In the genomic region with DNA sequence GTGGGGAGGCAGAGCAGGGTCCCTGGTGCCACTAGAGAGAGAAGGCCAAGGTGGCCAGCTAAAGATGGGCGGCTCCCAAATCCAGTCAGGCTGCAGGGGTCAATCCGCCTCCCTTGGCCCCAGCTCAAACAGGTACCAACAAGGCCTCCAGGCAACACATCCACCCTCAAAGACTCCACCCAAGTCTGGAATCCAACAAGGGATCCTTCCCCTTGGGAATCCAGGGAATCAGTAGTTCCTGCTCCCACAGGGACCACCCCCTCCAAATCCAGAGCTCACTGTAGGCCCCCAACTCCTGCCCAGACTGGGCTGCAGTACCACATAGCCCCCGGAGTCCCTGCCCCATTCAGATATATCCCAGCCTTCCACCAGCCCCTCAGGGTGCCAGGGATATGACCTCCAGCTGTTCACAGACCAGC, we compare ENCODE assay signal across 8 cellular contexts. TPM values are rescaled to one million over a fixed set of nuclear protein-coding genes. Genes with fewer than 3 reads are reported as not detected.
DNase-seq lines count a peak whose midpoint lies in the region; ATAC-seq and TF ChIP-seq lines count a peak whose summit lies in the region.

No MANE protein-coding gene starts in this region.

- peak overlapping the region; percentile 61; the same call in 1 of the 2 replicates for H2BK120ac ChIP-seq in IMR-90 (ENCODE audit: low read depth, low read length)

- H3K4me1 Mint-ChIP-seq in natural killer cell, result peaks cover 17 to 44% of the 10 kb centered on the region in 2 donors

- H3K18ac ChIP-seq in IMR-90 (ENCODE audit: low read depth, low read length), result no peak overlapping the region

- no peak for ATAC-seq in IMR-90 (ENCODE audit: low read depth)
- ATAC-seq in natural killer cell, result no peak
- no peak for ATAC-seq in HG02798 (IDR thresholded peaks at IDR 0.05; ENCODE audit: poor library complexity, unreplicated experiment)

- TF ChIP-seq POLR2A in IMR-90 (IDR thresholded peaks at IDR 0.05; ENCODE audit: low read depth, low read length), result no peak

- H3K27ac Mint-ChIP-seq in natural killer cell, result peak overlapping the region; percentile 83 to 95

- H3K9ac ChIP-seq in IMR-90 (ENCODE audit: low read depth, low read length) (peak overlapping the region; percentile 39), colonic mucosa (ENCODE audit: low read depth in 2 of 2, low read length in 2 of 2) (peak overlapping the region; percentile 12 to 61)

- no peak for TF ChIP-seq RAD21 in IMR-90 (IDR thresholded peaks at IDR 0.05; ENCODE audit: low read length)

- H3K79me1 ChIP-seq in IMR-90 (ENCODE audit: low read depth in 1 of 2, low read length in 2 of 2), result peaks cover 6 to 50% of the 10 kb centered on the region in 2 experiments; a peak in 3 of 4 replicates

- peak overlapping the region; percentile 96 for H3K4me3 Mint-ChIP-seq in natural killer cell

- H2AK9ac ChIP-seq in IMR-90 (replicated peaks; ENCODE audit: low read depth, low read length, poor library complexity), result peak overlapping the region; percentile 93

- peak overlapping the region; percentile 70 for H3K4me2 ChIP-seq in IMR-90 (ENCODE audit: low read depth, low read length)

- no peak overlapping the region for H3K56ac ChIP-seq in IMR-90 (ENCODE audit: extremely low read depth, insufficient read depth, low read length)

- H3K9me3 Mint-ChIP-seq in natural killer cell, result no peaks in the 10 kb centered on the region

- H3K23ac ChIP-seq in IMR-90 (ENCODE audit: low read depth, low read length), result peak overlapping the region; percentile 87; the same call in 1 of the 2 replicates

- peak overlapping the region; percentile 45; the same call in 1 of the 3 replicates for H2BK15ac ChIP-seq in IMR-90 (ENCODE audit: low read depth, low read length)

- no peaks in the 10 kb centered on the region for H3K27me3 Mint-ChIP-seq in natural killer cell (ENCODE audit: low read depth in 2 of 2)

- H3K4ac ChIP-seq in IMR-90 (ENCODE audit: low read depth, low read length), result peak overlapping the region; percentile 54

- peak overlapping the region in 1 of 2 experiments; percentile 38; a peak in 1 of 4 replicates for H4K8ac ChIP-seq in IMR-90 (ENCODE audit: low read depth in 2 of 2, low read length in 2 of 2)

- intact Hi-C loops in IMR-90 (cut with micrococcal nuclease), result no loop called here
- intact Hi-C loops in colonic mucosa (cut with DNase I), result no loop called here
- intact Hi-C loops in natural killer cell (cut with micrococcal nuclease), result no loop called here

- peaks cover 19% of the 10 kb centered on the region for H3K4me1 ChIP-seq in IMR-90 (ENCODE audit: control insufficient read depth, insufficient read depth, low read length)
- H3K4me1 ChIP-seq in colonic mucosa, result peaks cover 10% of the 10 kb centered on the region

- BruUV-seq in IMR-90 (replicated peaks; lab: Mats Ljungman, UMichigan), result no TSS peak

- peaks cover 47% of the 10 kb centered on the region for H4K20me1 ChIP-seq in IMR-90 (ENCODE audit: insufficient read depth, low read length)

- H4K5ac ChIP-seq in IMR-90 (ENCODE audit: low read depth, low read length), result no peak overlapping the region

- H2BK20ac ChIP-seq in IMR-90 (ENCODE audit: low read depth, low read length), result no peak overlapping the region

- no peaks in the 10 kb centered on the region for H3K36me3 Mint-ChIP-seq in natural killer cell

- no peaks in the 10 kb centered on the region for H3K9me3 ChIP-seq in IMR-90 (ENCODE audit: control insufficient read depth, insufficient read depth, low read length)
- H3K9me3 ChIP-seq in colonic mucosa, result no peaks in the 10 kb centered on the region

- peak overlapping the region; percentile 90; the same call in 1 of the 2 replicates for H2AK5ac ChIP-seq in IMR-90 (ENCODE audit: low read depth, low read length)

- H4K91ac ChIP-seq in IMR-90 (ENCODE audit: insufficient read depth, low read depth, low read length), result peak overlapping the region; percentile 23

- 41% methylated on average over 3 of the region's 3 CpGs; no CpG with 5 or more reads in 1 of the 2 experiments for WGBS in IMR-90 (ENCODE audit: extremely low coverage in 2 of 2, insufficient read length in 1 of 2), 2 experiments

- POLR2A ChIA-PET in IMR-90 (lab: Charles Lee; ENCODE audit: unreplicated experiment), result interaction anchor here (1.7 kb wide), 1 partner anchor 8 kb away, joined by 4 read pairs; no protein-coding TSS in a partner anchor

- in situ Hi-C loops in IMR-90 (cut with MboI; ENCODE audit: low sequenced_read_pairs), result no loop called here

- H3K27me3 ChIP-seq in IMR-90 (ENCODE audit: control insufficient read depth, insufficient read depth, low read length) (no peaks in the 10 kb centered on the region), colonic mucosa (no peaks in the 10 kb centered on the region)

- peak overlapping the region; percentile 68 for H3K14ac ChIP-seq in IMR-90 (replicated peaks; ENCODE audit: low read depth, low read length)

- no peak for DNase-seq in IMR-90
- no peak for DNase-seq in colonic mucosa
- no peak for DNase-seq in natural killer cell
- DNase-seq in NCI-H1105 (lab: John Stamatoyannopoulos, UW), result no peak
- DNase-seq in OCI-M2 (lab: John Stamatoyannopoulos, UW; ENCODE audit: unreplicated experiment), result no peak
- no peak for DNase-seq in activated CD8-positive, alpha-beta memory T cell treated with anti-CD3 and anti-CD28 coated beads, Interleukin-2, amount 50 U/mL, for 4 hours

- TF ChIP-seq CTCF in 22Rv1 (IDR thresholded peaks at IDR 0.05), result no peak
- no peak for TF ChIP-seq CTCF in IMR-90 (conservative IDR thresholded peaks at IDR 0.05; ENCODE audit: low read depth, low read length)
- no peak for TF ChIP-seq CTCF in colonic mucosa (IDR thresholded peaks at IDR 0.05)
- TF ChIP-seq CTCF in natural killer cell (IDR thresholded peaks at IDR 0.05), result no peak

- dilution Hi-C loops in IMR-90 (cut with HindIII; ENCODE audit: low sequenced_read_pairs, unreplicated experiment), result no loop called here

- H3K9me1 ChIP-seq in IMR-90 (ENCODE audit: insufficient read depth, low read length), result peaks cover 7% of the 10 kb centered on the region; the same call in 1 of the 2 replicates

- H3K27ac ChIP-seq in 22Rv1, result peak overlapping the region; percentile 94
- peak overlapping the region; percentile 87 for H3K27ac ChIP-seq in IMR-90 (ENCODE audit: insufficient read depth, low read length)
- H3K27ac ChIP-seq in colonic mucosa, result peak overlapping the region; percentile 93

- H2BK5ac ChIP-seq in IMR-90 (ENCODE audit: low read depth, low read length, poor library complexity, severe bottlenecking), result peak overlapping the region; percentile 18

- no peak overlapping the region for H2AFZ ChIP-seq in IMR-90 (replicated peaks; ENCODE audit: low read length, poor library complexity)

- H3K4me3 ChIP-seq in IMR-90 (ENCODE audit: insufficient read depth, low read depth, low read length), result no peak overlapping the region
- no peak overlapping the region for H3K4me3 ChIP-seq in colonic mucosa

- CTCF ChIA-PET in IMR-90 (lab: Yijun Ruan, JAX), result no interaction called here

- H3K36me3 ChIP-seq in IMR-90 (ENCODE audit: control insufficient read depth, insufficient read depth, low read length), result peaks cover 15% of the 10 kb centered on the region
- no peaks in the 10 kb centered on the region for H3K36me3 ChIP-seq in colonic mucosa

TF ChIP-seq in IMR-90, 13 proteins besides CTCF, POLR2A, EP300 and RAD21 (continues in another document):
- TF ChIP-seq FOS (IDR thresholded peaks at IDR 0.05; ENCODE audit: low read depth, low read length), result no peak
- TF ChIP-seq NFE2L2 (IDR thresholded peaks at IDR 0.05; ENCODE audit: low read depth, low read length), result no peak
- no peak for TF ChIP-seq CEBPB (IDR thresholded peaks at IDR 0.05; ENCODE audit: low read depth, low read length)
- TF ChIP-seq MXI1 (IDR thresholded peaks at IDR 0.05; ENCODE audit: borderline replicate concordance, low read depth, low read length), result no peak
- no peak for TF ChIP-seq RCOR1 (IDR thresholded peaks at IDR 0.05; ENCODE audit: insufficient replicate concordance, low read length)

RNA-seq across cellular contexts. Expression of a gene that starts 3.3 kb away (rescaled TPM):
- 5.2 and 6.1 TPM in 2 replicates for total RNA-seq in IMR-90 (2012; rRNA removed)
- polyA plus RNA-seq in IMR-90 (2012; rRNA removed), result 32.4 and 50.9 TPM in 2 replicates
- polyA plus RNA-seq in IMR-90 (2012; cell fraction: cytosol; rRNA removed), result 21.0 and 43.3 TPM in 2 replicates
- 185 and 200 TPM in 2 replicates for polyA plus RNA-seq in IMR-90 (2012; cell fraction: nucleus; rRNA removed; ENCODE audit: low replicate concordance)
- 10 to 100 TPM; 46.7 to 57.3 TPM for total RNA-seq in colonic mucosa
- total RNA-seq in natural killer cell, result 100 to 1,000 TPM in 1 of 3 donors, 10 to 100 TPM in 2; 58.3 to 115 (median 75.6) TPM

RNA-seq across cellular contexts. Expression of a gene that starts 9.2 kb away (rescaled TPM):
- total RNA-seq in IMR-90 (2012; rRNA removed) (6.9 and 8.1 TPM in 2 replicates), colonic mucosa (10 to 100 TPM; 47.8 to 51.8 TPM), natural killer cell (10 to 100 TPM; 42.5 to 52.1 (median 44.1) TPM)
- 41.4 and 43.3 TPM in 2 replicates for polyA plus RNA-seq in IMR-90 (2012; rRNA removed)
- polyA plus RNA-seq in IMR-90 (2012; cell fraction: cytosol; rRNA removed), result 24.3 and 37.8 TPM in 2 replicates
- polyA plus RNA-seq in IMR-90 (2012; cell fraction: nucleus; rRNA removed; ENCODE audit: low replicate concordance), result 37.0 and 39.0 TPM in 2 replicates

RNA-seq across cellular contexts. Expression of a gene that starts 17.5 kb away (rescaled TPM):
- total RNA-seq in IMR-90 (2012; rRNA removed) (1.8 and 2.5 TPM in 2 replicates), colonic mucosa (10 to 100 TPM; 47.8 to 54.6 TPM), natural killer cell (100 to 1,000 TPM in 2 of 3 donors, 10 to 100 TPM in 1; 95.4 to 121 (median 108) TPM)
- polyA plus RNA-seq in IMR-90 (2012; rRNA removed), result 23.2 and 27.3 TPM in 2 replicates
- 20.0 and 22.5 TPM in 2 replicates for polyA plus RNA-seq in IMR-90 (2012; cell fraction: cytosol; rRNA removed)
- polyA plus RNA-seq in IMR-90 (2012; cell fraction: nucleus; rRNA removed; ENCODE audit: low replicate concordance), result 50.1 and 139 TPM in 2 replicates

RNA-seq across cellular contexts. Expression of a gene that starts 31.5 kb away (rescaled TPM):
- total RNA-seq in IMR-90 (2012; rRNA removed) (13.6 and 14.2 TPM in 2 replicates), colonic mucosa (10 to 100 TPM in 1 of 2 donors, 1 to 10 TPM in 1; 9.3 to 12.8 TPM), natural killer cell (10 to 100 TPM in 2 of 3 donors, 1 to 10 TPM in 1; 8.8 to 10.6 (median 10.2) TPM)
- polyA plus RNA-seq in IMR-90 (2012; rRNA removed), result 6.8 and 7.3 TPM in 2 replicates
- polyA plus RNA-seq in IMR-90 (2012; cell fraction: cytosol; rRNA removed), result 3.2 and 6.0 TPM in 2 replicates
- polyA plus RNA-seq in IMR-90 (2012; cell fraction: nucleus; rRNA removed; ENCODE audit: low replicate concordance), result 5.4 and 9.9 TPM in 2 replicates

RNA-seq across cellular contexts. Expression of a gene that starts 34.1 kb away (rescaled TPM):
- total RNA-seq in IMR-90 (2012; rRNA removed) (8.1 and 8.2 TPM in 2 replicates), colonic mucosa (10 to 100 TPM; 27.0 to 33.8 TPM), natural killer cell (100 to 1,000 TPM in 1 of 3 donors, 10 to 100 TPM in 2; 83.2 to 110 (median 83.7) TPM)
- polyA plus RNA-seq in IMR-90 (2012; rRNA removed), result 21.0 and 26.1 TPM in 2 replicates
- 28.9 and 45.6 TPM in 2 replicates for polyA plus RNA-seq in IMR-90 (2012; cell fraction: cytosol; rRNA removed)
- 21.5 and 40.6 TPM in 2 replicates for polyA plus RNA-seq in IMR-90 (2012; cell fraction: nucleus; rRNA removed; ENCODE audit: low replicate concordance)

Comparison
In these comparisons a context has a peak if more than half of its experiments do, and no peak if none do; other contexts are left out.
1. RNA of a gene that starts 17.5 kb away (total RNA-seq): 95.4 to 121 TPM in natural killer cell and 47.8 to 54.6 TPM in colonic mucosa; 1.8 to 2.5 TPM in IMR-90; every median in the first group is over 10 times any median in the second.
2. Peak in every context shown above with its lines, with median percentiles within 50 percentile points of each other: H3K27ac ChIP-seq.